ENCODE assay signal across 11 cellular contexts in genomic region chr12:15757553-15758255, GRCh38. TPM values are rescaled to one million over a fixed set of nuclear protein-coding genes. Genes with fewer than 3 reads are reported as not detected.
DNase-seq lines count a peak whose midpoint lies in the region; ATAC-seq and TF ChIP-seq lines count a peak whose summit lies in the region.
"Had no signal": no experiment of that assay in that cellular context is flagged by ENCODE, and none has a peak within 500 bp of the region (broad histone marks: within the 10 kb centered on the region; RNA-seq: fewer than 3 reads in every experiment).

No MANE protein-coding gene starts in this region.

- peaks cover 49% of the 10 kb centered on the region for H3K4me1 Mint-ChIP-seq in MCF 10A (ENCODE audit: insufficient read depth, unreplicated experiment)
- H3K4me1 Mint-ChIP-seq: activated B cell treated with CpG ODN at 0.5 μM for 24 hours had no signal

- H3K27ac ChIP-seq in breast epithelium (peak overlapping the region in 1 of 2 donors; percentile 22), RWPE2 (ENCODE audit: poor library complexity, severe bottlenecking) (peak overlapping the region; percentile 49), thyroid gland (no peak overlapping the region), sigmoid colon (no peak overlapping the region)

- H3K36me3 ChIP-seq in breast epithelium: no peaks in the 10 kb centered on the region
- no peaks in the 10 kb centered on the region for H3K36me3 ChIP-seq in RWPE2 (ENCODE audit: low read depth)
- H3K36me3 ChIP-seq in thyroid gland: no peaks in the 10 kb centered on the region
- no peaks in the 10 kb centered on the region for H3K36me3 ChIP-seq in sigmoid colon

- peaks cover 22% of the 10 kb centered on the region for H3K9me3 Mint-ChIP-seq in MCF 10A (ENCODE audit: unreplicated experiment)

- H3K4me3 Mint-ChIP-seq in MCF 10A (ENCODE audit: unreplicated experiment): no peak overlapping the region
- H3K4me3 Mint-ChIP-seq: activated B cell treated with CpG ODN at 0.5 μM for 24 hours had no signal

- BruUV-seq in MCF 10A (replicated peaks; lab: Mats Ljungman, UMichigan): no TSS peak

- 77 to 82% methylated on average over 7 of the region's 7 CpGs for WGBS in thyroid gland, 2 donors
- WGBS in sigmoid colon, 2 donors: 93 to 94% methylated on average over 7 of the region's 7 CpGs

- peak overlapping the region; percentile 63 for H3K27ac Mint-ChIP-seq in MCF 10A (ENCODE audit: low read depth, unreplicated experiment)
- H3K27ac Mint-ChIP-seq: activated B cell treated with CpG ODN at 0.5 μM for 24 hours had no signal

- H3K27me3 ChIP-seq in breast epithelium (no peaks in the 10 kb centered on the region), RWPE2 (ENCODE audit: insufficient read depth, poor library complexity, severe bottlenecking) (no peaks in the 10 kb centered on the region), thyroid gland (no peaks in the 10 kb centered on the region), sigmoid colon (no peaks in the 10 kb centered on the region)

- POLR2A ChIA-PET in MCF 10A (lab: Yijun Ruan, JAX): interaction anchor here (0.6 to 2.1 kb wide), 10 partner anchors 9 to 153 kb away, joined by 3 to 10 read pairs (median 5); partner anchors contain the start of genes DERA and EPS8

- H3K27me3 Mint-ChIP-seq in MCF 10A (ENCODE audit: insufficient read depth, unreplicated experiment): no peaks in the 10 kb centered on the region

- peak; percentile 92 for DNase-seq in MCF 10A (ENCODE audit: unreplicated experiment)
- DNase-seq in breast epithelium (ENCODE audit: low spot score in 2 of 2): no peak
- peak; percentile 20 for DNase-seq in RWPE2 (ENCODE audit: low spot score)
- DNase-seq in fibroblast of the conjunctiva (ENCODE audit: low read depth): peak; percentile 71
- peak; percentile 89 for DNase-seq in stromal cell of bone marrow (ENCODE audit: low read depth)
- no peak for DNase-seq in thyroid gland
- no peak for DNase-seq in sigmoid colon
- DNase-seq in HuH-7 (ENCODE audit: low spot score): no peak
- DNase-seq: activated B cell treated with CpG ODN at 0.5 μM for 24 hours, COR-L47, NCI-H1092 treated with DMSO at 0.1 percent for 48 hours had no signal

- no peak overlapping the region for H3K4me3 ChIP-seq in breast epithelium
- H3K4me3 ChIP-seq in RWPE2 (ENCODE audit: severe bottlenecking): no peak overlapping the region
- H3K4me3 ChIP-seq in thyroid gland (replicated peaks in 1 of 3): no peak overlapping the region
- no peak overlapping the region for H3K4me3 ChIP-seq in sigmoid colon

- H3K4me1 ChIP-seq in breast epithelium (no peaks in the 10 kb centered on the region), RWPE2 (ENCODE audit: insufficient read depth, poor library complexity, severe bottlenecking) (peaks cover 17% of the 10 kb centered on the region), thyroid gland (peaks cover 7% of the 10 kb centered on the region in 2 donors), sigmoid colon (peaks cover 0 to 42% (median 18%) of the 10 kb centered on the region in 4 donors)

- ATAC-seq in RWPE2 (ENCODE audit: low read depth): peak; percentile 85

- CTCF ChIA-PET in MCF 10A (lab: Yijun Ruan, JAX): interaction anchor here (0.5 to 2.4 kb wide), 10 partner anchors 13 to 117 kb away, joined by 3 to 12 read pairs (median 3); no protein-coding TSS in a partner anchor

- TF ChIP-seq POLR2A in breast epithelium (IDR thresholded peaks at IDR 0.05): no peak
- TF ChIP-seq POLR2A in thyroid gland (IDR thresholded peaks at IDR 0.05): no peak
- no peak for TF ChIP-seq POLR2A in sigmoid colon (IDR thresholded peaks at IDR 0.05)

- TF ChIP-seq CTCF in MCF 10A (IDR thresholded peaks at IDR 0.05; ENCODE audit: unreplicated experiment) (no peak), breast epithelium (IDR thresholded peaks at IDR 0.05) (no peak), RWPE2 (IDR thresholded peaks at IDR 0.05; ENCODE audit: poor library complexity, severe bottlenecking) (no peak), thyroid gland (IDR thresholded peaks at IDR 0.05) (no peak), sigmoid colon (IDR thresholded peaks at IDR 0.05) (no peak)

- no peak for TF ChIP-seq EP300 in sigmoid colon (IDR thresholded peaks at IDR 0.05)

- H3K36me3 Mint-ChIP-seq in MCF 10A (ENCODE audit: insufficient read depth, unreplicated experiment): no peaks in the 10 kb centered on the region

- intact Hi-C loops in MCF 10A (cut with micrococcal nuclease) (no loop called here), breast epithelium (cut with DNase I; ENCODE audit: low total_unique reads) (no loop called here), thyroid gland (cut with DNase I) (no loop called here), sigmoid colon (cut with DNase I) (no loop called here)

- peaks cover 0 to 6% of the 10 kb centered on the region in 2 donors for H3K9me3 ChIP-seq in breast epithelium
- H3K9me3 ChIP-seq in RWPE2 (ENCODE audit: severe bottlenecking): no peaks in the 10 kb centered on the region
- H3K9me3 ChIP-seq in thyroid gland: no peaks in the 10 kb centered on the region
- H3K9me3 ChIP-seq in sigmoid colon: no peaks in the 10 kb centered on the region

RNA-seq across cellular contexts. Expression of gene EPS8, which starts 31.5 kb away (rescaled TPM):
- total RNA-seq in MCF 10A (2022): 85.3 and 96.2 TPM in 2 replicates
- total RNA-seq in breast epithelium: 100 to 1,000 TPM; 137 to 244 (median 168) TPM
- 100 to 1,000 TPM in 3 of 4 donors, 10 to 100 TPM in 1; 78.0 to 127 (median 110) TPM for total RNA-seq in thyroid gland
- 100 to 1,000 TPM; 108 to 132 (median 119) TPM for total RNA-seq in sigmoid colon
- polyA plus RNA-seq in sigmoid colon: 10 to 100 TPM; 47.7 to 97.8 (median 65.5) TPM

Comparison
In these comparisons a context has a peak if more than half of its experiments do, and no peak if none do; other contexts are left out.
1. DNase-seq: peak in MCF 10A (single experiment), RWPE2 (single experiment), fibroblast of the conjunctiva (single experiment) and stromal cell of bone marrow (single experiment); none in breast epithelium (0 of 2), thyroid gland (0 of 2), sigmoid colon (single experiment) and HuH-7 (single experiment).